ENCODE assay signal across 15 cellular contexts in genomic region chr10:3946234-3947229, GRCh38.
DNase-seq lines count a peak whose midpoint lies in the region; ATAC-seq and TF ChIP-seq lines count a peak whose summit lies in the region.
"Had no signal": no experiment of that assay in that cellular context is flagged by ENCODE, and none has a peak within 500 bp of the region (broad histone marks: within the 10 kb centered on the region; RNA-seq: fewer than 3 reads in every experiment).

No MANE protein-coding gene starts in this region.

- no peak for ATAC-seq in body of pancreas
- ATAC-seq: GM12878 had no signal

- intact Hi-C loops in esophagus squamous epithelium (cut with DNase I) = no loop called here
- intact Hi-C loops in sigmoid colon (cut with DNase I) = no loop called here
- intact Hi-C loops in body of pancreas (cut with DNase I) = no loop called here
- intact Hi-C loops in testis (cut with DNase I; ENCODE audit: low total_unique reads) = no loop called here

- 47 to 57% methylated on average over 9 of the region's 9 CpGs for WGBS in esophagus squamous epithelium, 2 donors
- WGBS in sigmoid colon, 2 donors = 49 to 79% methylated on average over 9 of the region's 9 CpGs
- 62 to 64% methylated on average over 9 of the region's 9 CpGs for WGBS in body of pancreas, 2 donors
- WGBS in testis, 2 donors = 89 to 90% methylated on average over 9 of the region's 9 CpGs

- H3K4me3 ChIP-seq in Peyer's patch (no peak overlapping the region), esophagus squamous epithelium (no peak overlapping the region), sigmoid colon (no peak overlapping the region), body of pancreas (no peak overlapping the region), testis (no peak overlapping the region), WERI-Rb-1 (ENCODE audit: low read depth, low read length) (no peak overlapping the region)
- H3K4me3 ChIP-seq: adrenal gland, GM12878 had no signal

- peak overlapping the region; percentile 7 to 79 (median 32) for H3K27ac ChIP-seq in Peyer's patch
- H3K27ac ChIP-seq in esophagus squamous epithelium = peak overlapping the region; percentile 19 to 69 (median 50)
- peak overlapping the region; percentile 51 to 73 (median 64) for H3K27ac ChIP-seq in sigmoid colon
- H3K27ac ChIP-seq in body of pancreas = no peak overlapping the region
- no peak overlapping the region for H3K27ac ChIP-seq in testis
- H3K27ac ChIP-seq in WERI-Rb-1 = no peak overlapping the region
- H3K27ac ChIP-seq: adrenal gland, KMS-11, RWPE1 had no signal

- no peaks in the 10 kb centered on the region for H3K27me3 ChIP-seq in Peyer's patch
- H3K27me3 ChIP-seq in esophagus squamous epithelium = no peaks in the 10 kb centered on the region
- H3K27me3 ChIP-seq in sigmoid colon = no peaks in the 10 kb centered on the region
- no peaks in the 10 kb centered on the region for H3K27me3 ChIP-seq in body of pancreas
- no peaks in the 10 kb centered on the region for H3K27me3 ChIP-seq in testis
- H3K27me3 ChIP-seq in WERI-Rb-1 (ENCODE audit: insufficient read depth, low read depth, severe bottlenecking) = no peaks in the 10 kb centered on the region
- H3K27me3 ChIP-seq: adrenal gland had no signal

- peak; percentile 39 for DNase-seq in NK-92 treated with Interleukin-12 subunit alpha and Interleukin-12 subunit beta, amount 100 ng/mL, for 24 hours (lab: John Stamatoyannopoulos, UW)
- DNase-seq in NK-92 (lab: John Stamatoyannopoulos, UW; ENCODE audit: unreplicated experiment) = no peak
- DNase-seq in Peyer's patch = no peak
- DNase-seq in esophagus squamous epithelium (lab: John Stamatoyannopoulos, UW) = no peak
- no peak for DNase-seq in sigmoid colon
- DNase-seq in body of pancreas = no peak
- no peak for DNase-seq in testis
- no peak for DNase-seq in WERI-Rb-1
- DNase-seq: 8988T; activated CD4-positive, CD25-positive, alpha-beta regulatory T cell; adrenal gland; naive B cell had no signal

- TF ChIP-seq CTCF in Peyer's patch (IDR thresholded peaks at IDR 0.05) (no peak), esophagus squamous epithelium (IDR thresholded peaks at IDR 0.05) (no peak), sigmoid colon (IDR thresholded peaks at IDR 0.05) (no peak), body of pancreas (IDR thresholded peaks at IDR 0.05) (no peak), testis (IDR thresholded peaks at IDR 0.05) (no peak), WERI-Rb-1 (IDR thresholded peaks at IDR 0.05; ENCODE audit: low read depth, low read length) (no peak)

- TF ChIP-seq POLR2A in Peyer's patch (IDR thresholded peaks at IDR 0.05) = no peak
- no peak for TF ChIP-seq POLR2A in esophagus squamous epithelium (IDR thresholded peaks at IDR 0.05)
- no peak for TF ChIP-seq POLR2A in sigmoid colon (IDR thresholded peaks at IDR 0.05)
- TF ChIP-seq POLR2A in body of pancreas (IDR thresholded peaks at IDR 0.05) = no peak
- no peak for TF ChIP-seq POLR2A in testis (IDR thresholded peaks at IDR 0.05)

- TF ChIP-seq EP300 in sigmoid colon (IDR thresholded peaks at IDR 0.05) = no peak

- H3K36me3 ChIP-seq in Peyer's patch (no peaks in the 10 kb centered on the region), esophagus squamous epithelium (no peaks in the 10 kb centered on the region), sigmoid colon (no peaks in the 10 kb centered on the region), body of pancreas (replicated peaks in 1 of 2; ENCODE audit: insufficient read depth in 1 of 2, low read depth in 2 of 2) (no peaks in the 10 kb centered on the region), testis (ENCODE audit: low read depth, missing control alignments) (no peaks in the 10 kb centered on the region), WERI-Rb-1 (no peaks in the 10 kb centered on the region)
- H3K36me3 ChIP-seq: adrenal gland had no signal

- H3K4me1 ChIP-seq in Peyer's patch (peaks cover 0 to 7% (median 1%) of the 10 kb centered on the region in 4 donors), esophagus squamous epithelium (peaks cover 0 to 18% (median 0%) of the 10 kb centered on the region in 3 donors), sigmoid colon (peaks cover 0 to 18% (median 9%) of the 10 kb centered on the region in 4 donors), body of pancreas (no peaks in the 10 kb centered on the region), testis (no peaks in the 10 kb centered on the region)
- H3K4me1 ChIP-seq: adrenal gland had no signal

- H3K9me3 ChIP-seq in Peyer's patch (no peaks in the 10 kb centered on the region), esophagus squamous epithelium (no peaks in the 10 kb centered on the region), sigmoid colon (peaks cover 0 to 2% (median 0%) of the 10 kb centered on the region in 4 donors), body of pancreas (no peaks in the 10 kb centered on the region), testis (no peaks in the 10 kb centered on the region), WERI-Rb-1 (ENCODE audit: severe bottlenecking) (no peaks in the 10 kb centered on the region)
- H3K9me3 ChIP-seq: adrenal gland had no signal

Comparison
In these comparisons a context has a peak if more than half of its experiments do, and no peak if none do; other contexts are left out.
1. H3K27ac ChIP-seq: peak in Peyer's patch (4 of 4), esophagus squamous epithelium (4 of 4) and sigmoid colon (4 of 4); none in body of pancreas (0 of 4), testis (0 of 2) and WERI-Rb-1 (single experiment).